ENCODE assay signal across 7 cellular contexts in genomic region chr3:40148827-40149226, GRCh38.
"Had no signal": no experiment of that assay in that cellular context is flagged by ENCODE, and none has a peak within 500 bp of the region (broad histone marks: within the 10 kb centered on the region; RNA-seq: fewer than 3 reads in every experiment).

No MANE protein-coding gene starts in this region.

- ATAC-seq: HepG2, K562 had no signal

- H3K9me3 Mint-ChIP-seq: IgD-negative memory B cell had no signal

- H3K4me3 Mint-ChIP-seq: IgD-negative memory B cell had no signal

- H3K4me3 ChIP-seq: K562 had no signal

- H3K27ac Mint-ChIP-seq: IgD-negative memory B cell had no signal

- DNase-seq: IMR-90, KBM-7 had no signal

- H3K36me3 Mint-ChIP-seq: IgD-negative memory B cell had no signal

- H3K27ac ChIP-seq: HL-60 had no signal

- H3K4me1 Mint-ChIP-seq: IgD-negative memory B cell had no signal

- FAIRE-seq: HepG2, HTR-8/SVneo, K562 had no signal
